Comparison of ENCODE assay signal across 10 cellular contexts in the genomic region with DNA sequence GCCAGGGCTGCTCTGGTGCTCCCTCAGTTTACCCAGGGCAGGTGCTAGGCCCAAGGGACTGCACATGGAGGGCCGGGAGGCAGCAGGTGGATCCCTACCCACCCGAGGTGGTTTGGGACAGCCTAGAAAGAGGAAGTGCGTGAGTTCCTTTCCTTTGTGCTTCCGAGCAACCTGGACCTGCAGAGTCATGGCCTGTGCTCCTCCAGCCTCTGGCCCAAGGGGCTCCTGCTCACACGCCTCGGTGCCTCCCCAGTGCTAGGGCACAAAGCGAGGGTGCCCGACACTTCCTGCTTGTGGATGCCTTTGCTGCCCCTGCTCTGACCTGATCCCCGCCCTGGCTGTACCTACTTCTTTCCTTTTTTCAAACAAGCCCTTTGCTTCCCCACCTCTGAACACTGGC.
DNase-seq lines count a peak whose midpoint lies in the region; ATAC-seq and TF ChIP-seq lines count a peak whose summit lies in the region.
"Had no signal": no experiment of that assay in that cellular context is flagged by ENCODE, and none has a peak within 500 bp of the region (broad histone marks: within the 10 kb centered on the region; RNA-seq: fewer than 3 reads in every experiment).

No MANE protein-coding gene starts in this region.

- no peaks in the 10 kb centered on the region for H3K36me3 Mint-ChIP-seq in T-helper 2 cell treated with Interferon-gamma antibody and Interleukin-4, amounts not matched to agents 5 μg/mL and 100 μg/mL, for 36 hours (ENCODE audit: low read depth)
- peaks cover 6% of the 10 kb centered on the region for H3K36me3 Mint-ChIP-seq in T-cell
- H3K36me3 Mint-ChIP-seq in immature natural killer cell = peaks cover 0 to 5% (median 5%) of the 10 kb centered on the region in 3 donors

- H3K27me3 Mint-ChIP-seq in T-helper 2 cell treated with Interferon-gamma antibody and Interleukin-4, amounts not matched to agents 5 μg/mL and 100 μg/mL, for 36 hours (ENCODE audit: low read depth) = no peaks in the 10 kb centered on the region
- H3K27me3 Mint-ChIP-seq in T-cell = no peaks in the 10 kb centered on the region
- peaks cover 11 to 17% (median 15%) of the 10 kb centered on the region in 3 donors for H3K27me3 Mint-ChIP-seq in immature natural killer cell (ENCODE audit: low read depth in 3 of 3)

- H3K27me3 ChIP-seq in thyroid gland = no peaks in the 10 kb centered on the region

- ATAC-seq in T-cell (replicated peaks in 1 of 4) (no peak), HG03280 (IDR thresholded peaks at IDR 0.05; ENCODE audit: unreplicated experiment) (no peak), HG02852 (IDR thresholded peaks at IDR 0.05; ENCODE audit: unreplicated experiment) (no peak), GM21786 (IDR thresholded peaks at IDR 0.05; ENCODE audit: unreplicated experiment) (no peak)

- no peak for DNase-seq in T-helper 2 cell treated with Interferon-gamma antibody and Interleukin-4, amounts not matched to agents 5 μg/mL and 100 μg/mL, for 36 hours (ENCODE audit: low spot score)
- DNase-seq in T-helper 2 cell = no peak
- DNase-seq in T-cell = no peak
- no peak for DNase-seq in immature natural killer cell
- no peak for DNase-seq in thyroid gland
- DNase-seq: SHP77 had no signal

- intact Hi-C loops in thyroid gland (cut with DNase I) = no loop called here

- no peak overlapping the region for H3K27ac Mint-ChIP-seq in T-helper 2 cell treated with Interferon-gamma antibody and Interleukin-4, amounts not matched to agents 5 μg/mL and 100 μg/mL, for 36 hours
- peak overlapping the region in 1 of 2 donors; percentile 46 for H3K27ac Mint-ChIP-seq in T-cell
- peak overlapping the region; percentile 11 to 88 (median 62) for H3K27ac Mint-ChIP-seq in immature natural killer cell

- H3K4me3 Mint-ChIP-seq in T-helper 2 cell treated with Interferon-gamma antibody and Interleukin-4, amounts not matched to agents 5 μg/mL and 100 μg/mL, for 36 hours = peak overlapping the region; percentile 45
- peak overlapping the region in 2 of 3 donors; percentile 13 to 75 for H3K4me3 Mint-ChIP-seq in T-cell
- H3K4me3 Mint-ChIP-seq in immature natural killer cell = peak overlapping the region; percentile 51 to 76 (median 65)

- WGBS in thyroid gland, 2 donors = 80 to 87% methylated on average over 5 to 9 of the region's 9 CpGs

- peaks cover 25% of the 10 kb centered on the region for H3K4me1 Mint-ChIP-seq in T-helper 2 cell treated with Interferon-gamma antibody and Interleukin-4, amounts not matched to agents 5 μg/mL and 100 μg/mL, for 36 hours (ENCODE audit: low read depth)
- H3K4me1 Mint-ChIP-seq in T-cell (peaks cover 36 to 46% (median 39%) of the 10 kb centered on the region in 3 donors), immature natural killer cell (peaks cover 46 to 57% of the 10 kb centered on the region in 2 donors)

- peaks cover 0 to 8% of the 10 kb centered on the region in 2 donors for H3K36me3 ChIP-seq in thyroid gland

- POLR2A ChIA-PET in T-cell (lab: Charles Lee) = interaction anchor here in 1 of 2 donors (0.6 kb wide), 1 partner anchor 23 kb away, joined by 4 read pairs; no protein-coding TSS in a partner anchor

- no peak for TF ChIP-seq POLR2A in thyroid gland (IDR thresholded peaks at IDR 0.05)

- peak overlapping the region; percentile 76 to 95 (median 84) for H3K27ac ChIP-seq in thyroid gland
- H3K27ac ChIP-seq: 22Rv1 had no signal

- H3K9me3 ChIP-seq in thyroid gland = no peaks in the 10 kb centered on the region

- no peak overlapping the region for H3K4me3 ChIP-seq in thyroid gland (replicated peaks in 1 of 3)

- CTCF ChIA-PET in T-cell (lab: Charles Lee) = interaction anchor here in 1 of 2 donors (0.7 kb wide), 1 partner anchor 235 kb away, joined by 6 read pairs; no protein-coding TSS in a partner anchor

- TF ChIP-seq CTCF in thyroid gland (IDR thresholded peaks at IDR 0.05) = no peak

- no peaks in the 10 kb centered on the region for H3K9me3 Mint-ChIP-seq in T-helper 2 cell treated with Interferon-gamma antibody and Interleukin-4, amounts not matched to agents 5 μg/mL and 100 μg/mL, for 36 hours
- H3K9me3 Mint-ChIP-seq in T-cell = no peaks in the 10 kb centered on the region
- no peaks in the 10 kb centered on the region for H3K9me3 Mint-ChIP-seq in immature natural killer cell

- H3K4me1 ChIP-seq in thyroid gland = peaks cover 65 to 88% of the 10 kb centered on the region in 2 donors
